ENCODE assay signal across 1 cellular context in the genomic region with DNA sequence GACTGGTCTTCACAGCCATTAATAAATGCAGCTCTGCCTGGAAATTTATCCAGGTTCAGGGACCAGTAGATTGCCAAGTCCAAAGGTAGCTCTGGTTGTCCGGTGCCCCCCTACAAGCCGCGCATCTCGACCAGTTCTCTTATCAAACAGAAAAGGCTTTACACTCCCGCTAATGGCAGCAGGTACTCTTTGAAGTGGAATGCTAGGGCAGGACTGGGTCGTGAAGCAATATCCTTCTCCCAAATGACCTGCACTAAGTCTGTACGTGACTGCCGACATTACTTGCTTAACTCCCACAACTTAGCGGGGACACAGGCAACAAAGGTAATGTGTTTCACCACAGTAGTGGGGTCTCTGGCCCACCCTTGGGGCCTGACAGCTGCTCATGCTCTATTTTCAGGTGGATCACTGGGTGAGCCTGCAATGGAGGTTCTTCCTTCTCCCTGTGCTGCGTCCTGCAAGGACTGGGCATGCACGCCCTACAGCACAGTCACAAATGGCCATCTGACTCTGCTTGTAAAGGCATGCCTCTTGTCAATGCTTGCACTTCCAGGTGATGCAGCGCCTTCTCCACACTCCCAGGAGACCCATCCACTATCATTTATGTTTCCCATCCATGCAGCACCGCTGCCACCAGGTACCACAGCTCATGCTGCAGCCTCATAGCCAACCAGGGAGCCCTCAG.
TF ChIP-seq lines count a peak whose summit lies in the region.

No MANE protein-coding gene starts in this region.

TF ChIP-seq in GM23338, 12 proteins besides CTCF, POLR2A, EP300 and RAD21 (continued from another document):
- no peak for TF ChIP-seq ETS1 (IDR thresholded peaks at IDR 0.05)
